ENCODE assay signal across 8 cellular contexts in genomic region chr17:1643999-1644492, GRCh38. TPM values are rescaled to one million over a fixed set of nuclear protein-coding genes. Genes with fewer than 3 reads are reported as not detected.
DNase-seq lines count a peak whose midpoint lies in the region; ATAC-seq, FAIRE-seq and TF ChIP-seq lines count a peak whose summit lies in the region.

No MANE protein-coding gene starts in this region.

- peak overlapping the region; percentile 78 to 98 (median 82) for H3K27ac Mint-ChIP-seq in IgD-negative memory B cell
- peak overlapping the region; percentile 69 to 86 for H3K27ac Mint-ChIP-seq in natural killer cell treated with Interleukin-12 subunit alpha and Interleukin-12 subunit beta and Interleukin-15 and Interleukin-18, amount 100 ng/mL, for 72 hours

- H3K36me3 ChIP-seq in BLaER1 treated with 17β-estradiol and CSF1 and Interleukin-3, amounts not matched to agents 10 nM and 100 nM = peaks cover 12 to 41% (median 30%) of the 10 kb centered on the region in 11 experiments; a peak in 21 of 22 replicates
- no peaks in the 10 kb centered on the region for H3K36me3 ChIP-seq in ectodermal cell (ENCODE audit: control insufficient read depth, insufficient read depth, low read length)

- H3K4me3 ChIP-seq in BLaER1 treated with 17β-estradiol and CSF1 and Interleukin-3, amounts not matched to agents 10 nM and 100 nM = peak overlapping the region; percentile 69 to 92 (median 84)
- peak overlapping the region; percentile 25 for H3K4me3 ChIP-seq in ectodermal cell (ENCODE audit: insufficient read depth, low read depth, low read length)

- H3K9ac ChIP-seq in BLaER1 treated with 17β-estradiol and CSF1 and Interleukin-3, amounts not matched to agents 10 nM and 100 nM = peak overlapping the region; percentile 82 to 90 (median 87)

- H3K27ac ChIP-seq in BLaER1 treated with 17β-estradiol and CSF1 and Interleukin-3, amounts not matched to agents 10 nM and 100 nM = peak overlapping the region; percentile 42 to 91 (median 83); a peak in 21 of 22 replicates
- no peak overlapping the region for H3K27ac ChIP-seq in ectodermal cell (ENCODE audit: insufficient read depth, low read depth, low read length, poor library complexity, severe bottlenecking)

- H3K27me3 Mint-ChIP-seq in IgD-negative memory B cell = no peaks in the 10 kb centered on the region
- no peaks in the 10 kb centered on the region for H3K27me3 Mint-ChIP-seq in natural killer cell treated with Interleukin-12 subunit alpha and Interleukin-12 subunit beta and Interleukin-15 and Interleukin-18, amount 100 ng/mL, for 72 hours

- H3K4me1 Mint-ChIP-seq in IgD-negative memory B cell = peaks cover 7 to 12% (median 10%) of the 10 kb centered on the region in 3 donors
- peaks cover 8 to 26% of the 10 kb centered on the region in 2 donors for H3K4me1 Mint-ChIP-seq in natural killer cell treated with Interleukin-12 subunit alpha and Interleukin-12 subunit beta and Interleukin-15 and Interleukin-18, amount 100 ng/mL, for 72 hours (ENCODE audit: low read depth in 2 of 2)

- H3K4me1 ChIP-seq in BLaER1 treated with 17β-estradiol and CSF1 and Interleukin-3, amounts not matched to agents 10 nM and 100 nM = peaks cover 60 to 77% (median 69%) of the 10 kb centered on the region in 10 experiments
- peaks cover 33% of the 10 kb centered on the region for H3K4me1 ChIP-seq in ectodermal cell (ENCODE audit: control insufficient read depth, insufficient read depth, low read length)

- peak overlapping the region; percentile 75 to 96 (median 88) for H3K4me3 Mint-ChIP-seq in IgD-negative memory B cell
- peak overlapping the region; percentile 85 for H3K4me3 Mint-ChIP-seq in natural killer cell treated with Interleukin-12 subunit alpha and Interleukin-12 subunit beta and Interleukin-15 and Interleukin-18, amount 100 ng/mL, for 72 hours

- no peaks in the 10 kb centered on the region for H3K9me3 ChIP-seq in BLaER1 treated with 17β-estradiol and CSF1 and Interleukin-3, amounts not matched to agents 10 nM and 100 nM (replicated peaks in 1 of 11)
- H3K9me3 ChIP-seq in ectodermal cell (ENCODE audit: control insufficient read depth, low read length) = no peaks in the 10 kb centered on the region

- no peaks in the 10 kb centered on the region for H3K36me3 Mint-ChIP-seq in IgD-negative memory B cell
- no peaks in the 10 kb centered on the region for H3K36me3 Mint-ChIP-seq in natural killer cell treated with Interleukin-12 subunit alpha and Interleukin-12 subunit beta and Interleukin-15 and Interleukin-18, amount 100 ng/mL, for 72 hours

- no peak for FAIRE-seq in GM12892 (lab: Jason Lieb, UNC)

- H3K9me3 Mint-ChIP-seq in IgD-negative memory B cell = no peaks in the 10 kb centered on the region
- H3K9me3 Mint-ChIP-seq in natural killer cell treated with Interleukin-12 subunit alpha and Interleukin-12 subunit beta and Interleukin-15 and Interleukin-18, amount 100 ng/mL, for 72 hours = no peaks in the 10 kb centered on the region

- peaks cover 10 to 41% (median 29%) of the 10 kb centered on the region in 11 experiments; a peak in 18 of 22 replicates for H4K20me1 ChIP-seq in BLaER1 treated with 17β-estradiol and CSF1 and Interleukin-3, amounts not matched to agents 10 nM and 100 nM

- no peaks in the 10 kb centered on the region for H3K27me3 ChIP-seq in BLaER1 treated with 17β-estradiol and CSF1 and Interleukin-3, amounts not matched to agents 10 nM and 100 nM
- peaks cover 40% of the 10 kb centered on the region for H3K27me3 ChIP-seq in ectodermal cell (ENCODE audit: control insufficient read depth, insufficient read depth, low read length, poor library complexity, severe bottlenecking)

- TF ChIP-seq POLR2A in GM12892 (IDR thresholded peaks at IDR 0.05; ENCODE audit: low read depth, low read length) = no peak

- 58 to 60% methylated on average over 13 of the region's 13 CpGs for WGBS in ectodermal cell, 2 experiments

- DNase-seq in natural killer cell treated with Interleukin-12 subunit alpha and Interleukin-12 subunit beta and Interleukin-15 and Interleukin-18, amount 100 ng/mL, for 72 hours (ENCODE audit: low spot score) = no peak
- DNase-seq in GM19240 (ENCODE audit: insufficient read length, low spot score) = no peak
- DNase-seq in GM12892 (ENCODE audit: insufficient read length) = no peak
- no peak for DNase-seq in DMS114 treated with DMSO at 0.1 percent for 48 hours (lab: John Stamatoyannopoulos, UW; ENCODE audit: unreplicated experiment)

- peak overlapping the region; percentile 92 to 100 (median 99) for H3K4me2 ChIP-seq in BLaER1 treated with 17β-estradiol and CSF1 and Interleukin-3, amounts not matched to agents 10 nM and 100 nM

- ATAC-seq in natural killer cell treated with Interleukin-12 subunit alpha and Interleukin-12 subunit beta and Interleukin-15 and Interleukin-18, amount 100 ng/mL, for 72 hours = peak in 1 of 2 donors; percentile 22
- no peak for ATAC-seq in GM18502 (IDR thresholded peaks at IDR 0.05; ENCODE audit: poor library complexity, unreplicated experiment)

RNA-seq across cellular contexts. Expression of gene SCARF1, which starts 1.5 kb away (rescaled TPM):
- polyA plus RNA-seq in IgD-negative memory B cell = 0.19 TPM
- 0.67 TPM for polyA plus RNA-seq in ectodermal cell (2013, experiment 1 of 4)
- 0.48 TPM for polyA plus RNA-seq in ectodermal cell (2013, experiment 2 of 4)
- polyA plus RNA-seq in ectodermal cell (2013, experiment 3 of 4) = 0.48 TPM
- 0.73 TPM for polyA plus RNA-seq in ectodermal cell (2013, experiment 4 of 4)
- 1 to 10 TPM; 3.6 to 4.1 TPM for total RNA-seq in natural killer cell treated with Interleukin-12 subunit alpha and Interleukin-12 subunit beta and Interleukin-15 and Interleukin-18, amount 100 ng/mL, for 72 hours
- polyA plus RNA-seq in GM12892 (2012; ENCODE audit: missing spikeins) = 0.64 TPM

RNA-seq across cellular contexts. Expression of gene RILP, which starts 5.6 kb away (rescaled TPM):
- 2.6 TPM for polyA plus RNA-seq in IgD-negative memory B cell
- polyA plus RNA-seq in ectodermal cell (2013, experiment 1 of 4) = 2.2 TPM
- polyA plus RNA-seq in ectodermal cell (2013, experiment 2 of 4) = 2.5 TPM
- 2.8 TPM for polyA plus RNA-seq in ectodermal cell (2013, experiment 3 of 4)
- polyA plus RNA-seq in ectodermal cell (2013, experiment 4 of 4) = 3.6 TPM
- 1 to 10 TPM; 1.2 to 3.1 TPM for total RNA-seq in natural killer cell treated with Interleukin-12 subunit alpha and Interleukin-12 subunit beta and Interleukin-15 and Interleukin-18, amount 100 ng/mL, for 72 hours
- polyA plus RNA-seq in GM12892 (2012; ENCODE audit: missing spikeins) = 2.1 TPM

RNA-seq across cellular contexts. Expression of gene SLC43A2, which starts 15.4 kb away (rescaled TPM):
- 27.3 TPM for polyA plus RNA-seq in IgD-negative memory B cell
- 20.3 TPM for polyA plus RNA-seq in ectodermal cell (2013, experiment 1 of 4)
- polyA plus RNA-seq in ectodermal cell (2013, experiment 2 of 4) = 17.9 TPM
- polyA plus RNA-seq in ectodermal cell (2013, experiment 3 of 4) = 14.8 TPM
- polyA plus RNA-seq in ectodermal cell (2013, experiment 4 of 4) = 17.7 TPM
- 1 to 10 TPM; 4.9 to 5.0 TPM for total RNA-seq in natural killer cell treated with Interleukin-12 subunit alpha and Interleukin-12 subunit beta and Interleukin-15 and Interleukin-18, amount 100 ng/mL, for 72 hours
- polyA plus RNA-seq in GM12892 (2012; ENCODE audit: missing spikeins) = 4.9 TPM

RNA-seq across cellular contexts. Expression of gene PRPF8, which starts 40.6 kb away (rescaled TPM):
- polyA plus RNA-seq in IgD-negative memory B cell = 156 TPM
- polyA plus RNA-seq in ectodermal cell (2013, experiment 1 of 4) = 252 TPM
- 253 TPM for polyA plus RNA-seq in ectodermal cell (2013, experiment 2 of 4)
- 219 TPM for polyA plus RNA-seq in ectodermal cell (2013, experiment 3 of 4)
- 227 TPM for polyA plus RNA-seq in ectodermal cell (2013, experiment 4 of 4)
- 100 to 1,000 TPM; 348 to 422 TPM for total RNA-seq in natural killer cell treated with Interleukin-12 subunit alpha and Interleukin-12 subunit beta and Interleukin-15 and Interleukin-18, amount 100 ng/mL, for 72 hours
- 119 TPM for polyA plus RNA-seq in GM12892 (2012; ENCODE audit: missing spikeins)
